Comparison of ENCODE assay signal across 9 cellular contexts in genomic region chr17:35795007-35795870, GRCh38. TPM values are rescaled to one million over a fixed set of nuclear protein-coding genes. Genes with fewer than 3 reads are reported as not detected.
DNase-seq lines count a peak whose midpoint lies in the region; ATAC-seq, FAIRE-seq and TF ChIP-seq lines count a peak whose summit lies in the region.
"Had no signal": no experiment of that assay in that cellular context is flagged by ENCODE, and none has a peak within 500 bp of the region (broad histone marks: within the 10 kb centered on the region; RNA-seq: fewer than 3 reads in every experiment).

Gene MMP28, minus strand, starts transcription at chr17:35795641. Its CDS starts 264 bp downstream, at chr17:35795377.

- no peaks in the 10 kb centered on the region for H3K36me3 ChIP-seq in bronchial epithelial cell (ENCODE audit: control insufficient read depth, insufficient read depth, low read length)

- TF ChIP-seq CTCF in bronchial epithelial cell (IDR thresholded peaks at IDR 0.05; ENCODE audit: insufficient read depth, low read length, severe bottlenecking): no peak

- no peaks in the 10 kb centered on the region for H3K27me3 ChIP-seq in bronchial epithelial cell (ENCODE audit: control insufficient read depth, insufficient read depth, low read length)
- peaks cover 11% of the 10 kb centered on the region for H3K27me3 ChIP-seq in layer of hippocampus (ENCODE audit: control insufficient read depth, insufficient read depth, low read length)

- H3K4me3 ChIP-seq in bronchial epithelial cell (ENCODE audit: low read depth, low read length): peak within 1 kb of the TSS; percentile 84

- ATAC-seq in HG03175 (IDR thresholded peaks at IDR 0.05; ENCODE audit: unreplicated experiment) (no peak), GM21447 (IDR thresholded peaks at IDR 0.05; ENCODE audit: unreplicated experiment) (no peak)

- FAIRE-seq in bronchial epithelial cell (lab: Jason Lieb, UNC): no peak
- FAIRE-seq: colon had no signal

- DNase-seq in NOMO-1 (lab: John Stamatoyannopoulos, UW; ENCODE audit: unreplicated experiment in 2 of 2): peak; percentile 5 to 9
- DNase-seq in NOMO-1 treated with dmso at 0.1 percent for 144 hours (lab: John Stamatoyannopoulos, UW; ENCODE audit: unreplicated experiment): no peak
- DNase-seq in T-helper 2 cell: peak in 4 of 5 experiments; percentile 10 to 44 (median 11)
- DNase-seq in bronchial epithelial cell (ENCODE audit: low read depth): peak; percentile 40
- DNase-seq in stimulated activated CD4-positive, alpha-beta T cell treated with anti-CD3 and anti-CD28 coated beads, Interleukin-4, amount 100 ng/mL, for 24 hours: peak; percentile 28

- H3K27ac ChIP-seq in layer of hippocampus (ENCODE audit: low read depth, low read length): peak within 1 kb of the TSS; percentile 38

RNA-seq across cellular contexts. Expression of gene MMP28, which starts in this region (rescaled TPM):
- 18.7 and 42.6 TPM in 2 replicates for total RNA-seq in bronchial epithelial cell
